In genomic region chr11:48005133-48005532, GRCh38 we compare ENCODE assay signal across 10 cellular contexts. TPM values are rescaled to one million over a fixed set of nuclear protein-coding genes. Genes with fewer than 3 reads are reported as not detected.
DNase-seq lines count a peak whose midpoint lies in the region; ATAC-seq and TF ChIP-seq lines count a peak whose summit lies in the region.
"Had no signal": no experiment of that assay in that cellular context is flagged by ENCODE, and none has a peak within 500 bp of the region (broad histone marks: within the 10 kb centered on the region; RNA-seq: fewer than 3 reads in every experiment).

No MANE protein-coding gene starts in this region.

- H3K4me3 ChIP-seq in fibroblast of the aortic adventitia (ENCODE audit: low read depth, low read length) (no peak overlapping the region), foreskin fibroblast (ENCODE audit: low read depth in 1 of 2, low read length in 2 of 2) (no peak overlapping the region)

- H3K27ac Mint-ChIP-seq in activated CD4-positive, alpha-beta T cell treated with anti-CD3 and anti-CD28 coated beads for 36 hours, result peak overlapping the region; percentile 96
- H3K27ac Mint-ChIP-seq in activated CD8-positive, alpha-beta T cell treated with anti-CD3 and anti-CD28 coated beads for 36 hours, result peak overlapping the region; percentile 98

- H3K36me3 Mint-ChIP-seq in activated CD4-positive, alpha-beta T cell treated with anti-CD3 and anti-CD28 coated beads for 36 hours (ENCODE audit: low read depth), result no peaks in the 10 kb centered on the region
- H3K36me3 Mint-ChIP-seq in activated CD8-positive, alpha-beta T cell treated with anti-CD3 and anti-CD28 coated beads for 36 hours (ENCODE audit: low read depth), result peaks cover 2% of the 10 kb centered on the region

- intact Hi-C loops in activated CD4-positive, alpha-beta T cell treated with anti-CD3 and anti-CD28 coated beads for 36 hours (cut with DNase I, micrococcal nuclease), result loop anchor here (5.0 to 10.0 kb wide), 7 partner anchors 73 to 1880 kb away; partner anchors contain the start of genes DDB2 (in 1 of the 2), FNBP4 (in 1 of the 2), NUP160 (in 1 of the 2) and PHF21A (in 1 of the 2)
- intact Hi-C loops in activated CD8-positive, alpha-beta T cell treated with anti-CD3 and anti-CD28 coated beads for 36 hours (cut with micrococcal nuclease), result loop anchor here (5.0 kb wide), 3 partner anchors 52 to 68 kb away; no protein-coding TSS in a partner anchor

- H3K4me3 Mint-ChIP-seq in activated CD4-positive, alpha-beta T cell treated with anti-CD3 and anti-CD28 coated beads for 36 hours, result peak overlapping the region; percentile 56
- H3K4me3 Mint-ChIP-seq in activated CD8-positive, alpha-beta T cell treated with anti-CD3 and anti-CD28 coated beads for 36 hours, result peak overlapping the region; percentile 57

- H3K9me3 Mint-ChIP-seq in activated CD4-positive, alpha-beta T cell treated with anti-CD3 and anti-CD28 coated beads for 36 hours (ENCODE audit: low read depth), result no peaks in the 10 kb centered on the region
- H3K9me3 Mint-ChIP-seq in activated CD8-positive, alpha-beta T cell treated with anti-CD3 and anti-CD28 coated beads for 36 hours, result no peaks in the 10 kb centered on the region

- CTCF ChIA-PET in activated CD4-positive, alpha-beta T cell treated with anti-CD3 and anti-CD28 coated beads for 36 hours (lab: Charles Lee), result interaction anchor here (1.2 to 4.1 kb wide), 4 partner anchors 22 to 104 kb away, joined by 6 to 26 read pairs (median 10); no protein-coding TSS in a partner anchor
- CTCF ChIA-PET in activated CD8-positive, alpha-beta T cell treated with anti-CD3 and anti-CD28 coated beads for 36 hours (lab: Charles Lee), result interaction anchor here (1.4 to 4.2 kb wide), 4 partner anchors 14 to 106 kb away, joined by 3 to 23 read pairs (median 12); no protein-coding TSS in a partner anchor

- POLR2A ChIA-PET in activated CD4-positive, alpha-beta T cell treated with anti-CD3 and anti-CD28 coated beads for 36 hours (lab: Charles Lee), result interaction anchor here (0.6 kb wide), 1 partner anchor 22 kb away, joined by 3 read pairs; no protein-coding TSS in a partner anchor
- POLR2A ChIA-PET in activated CD8-positive, alpha-beta T cell treated with anti-CD3 and anti-CD28 coated beads for 36 hours (lab: Charles Lee), result interaction anchor here (1.4 to 5.4 kb wide), 5 partner anchors 10 to 51 kb away, joined by 4 to 44 read pairs (median 7); partner anchors contain the start of gene PTPRJ

- H3K27me3 Mint-ChIP-seq in activated CD4-positive, alpha-beta T cell treated with anti-CD3 and anti-CD28 coated beads for 36 hours, result no peaks in the 10 kb centered on the region
- H3K27me3 Mint-ChIP-seq in activated CD8-positive, alpha-beta T cell treated with anti-CD3 and anti-CD28 coated beads for 36 hours, result no peaks in the 10 kb centered on the region

- no peak for TF ChIP-seq CTCF in activated CD8-positive, alpha-beta T cell treated with anti-CD3 and anti-CD28 coated beads for 36 hours (IDR thresholded peaks at IDR 0.05)
- TF ChIP-seq CTCF in fibroblast of the aortic adventitia (IDR thresholded peaks at IDR 0.05; ENCODE audit: insufficient read depth, low read length), result no peak
- no peak for TF ChIP-seq CTCF in foreskin fibroblast (IDR thresholded peaks at IDR 0.05; ENCODE audit: low read depth, low read length)

- peak; percentile 77 for DNase-seq in activated CD4-positive, alpha-beta T cell treated with anti-CD3 and anti-CD28 coated beads for 36 hours
- no peak for DNase-seq in activated CD4-positive, alpha-beta T cell treated with anti-CD3 and anti-CD28 coated beads for 1 hour
- DNase-seq in activated CD8-positive, alpha-beta T cell treated with anti-CD3 and anti-CD28 coated beads for 36 hours, result peak; percentile 69
- DNase-seq in fibroblast of the aortic adventitia (ENCODE audit: low read depth) (peak; percentile 65), foreskin fibroblast (no peak), NCI-H1436 treated with DMSO at 0.1 percent for 48 hours (lab: John Stamatoyannopoulos, UW) (no peak), NOMO-1 treated with DMSO at 0.1 percent for 48 hours (lab: John Stamatoyannopoulos, UW; ENCODE audit: unreplicated experiment) (no peak)
- peak; percentile 65 for DNase-seq in stimulated activated naive CD4-positive, alpha-beta T cell treated with Interleukin-2 at 50 U/mL for 16 hours (lab: John Stamatoyannopoulos, UW)
- DNase-seq: ACHN, NCI-H1694 had no signal

- ATAC-seq in activated CD4-positive, alpha-beta T cell treated with anti-CD3 and anti-CD28 coated beads for 36 hours, result peak; percentile 3
- no peak for ATAC-seq in activated CD8-positive, alpha-beta T cell treated with anti-CD3 and anti-CD28 coated beads for 36 hours

- H3K4me1 Mint-ChIP-seq in activated CD4-positive, alpha-beta T cell treated with anti-CD3 and anti-CD28 coated beads for 36 hours, result peaks cover 89% of the 10 kb centered on the region
- H3K4me1 Mint-ChIP-seq in activated CD8-positive, alpha-beta T cell treated with anti-CD3 and anti-CD28 coated beads for 36 hours (ENCODE audit: low read depth), result peaks cover 79% of the 10 kb centered on the region

RNA-seq across cellular contexts. Expression of gene PTPRJ, which starts 24.8 kb away (rescaled TPM):
- total RNA-seq in activated CD4-positive, alpha-beta T cell treated with anti-CD3 and anti-CD28 coated beads for 36 hours, result 10 to 100 TPM; 20.8 to 21.3 TPM
- total RNA-seq in activated CD8-positive, alpha-beta T cell treated with anti-CD3 and anti-CD28 coated beads for 36 hours, result 10 to 100 TPM; 21.5 to 23.4 TPM
- total RNA-seq in fibroblast of the aortic adventitia (ENCODE audit: low replicate concordance), result 6.6 and 11.0 TPM in 2 replicates

Comparison
In these comparisons a context has a peak if more than half of its experiments do, and no peak if none do; other contexts are left out.
1. DNase-seq: peak in activated CD4-positive, alpha-beta T cell treated with anti-CD3 and anti-CD28 coated beads for 36 hours (single experiment), activated CD8-positive, alpha-beta T cell treated with anti-CD3 and anti-CD28 coated beads for 36 hours (single experiment), fibroblast of the aortic adventitia (single experiment) and stimulated activated naive CD4-positive, alpha-beta T cell treated with Interleukin-2 at 50 U/mL for 16 hours (single experiment); none in activated CD4-positive, alpha-beta T cell treated with anti-CD3 and anti-CD28 coated beads for 1 hour (single experiment), foreskin fibroblast (0 of 2), NCI-H1436 treated with DMSO at 0.1 percent for 48 hours (single experiment) and NOMO-1 treated with DMSO at 0.1 percent for 48 hours (single experiment).